ENCODE assay signal across 26 cellular contexts in genomic region chr2:43787895-43788294, GRCh38. TPM values are rescaled to one million over a fixed set of nuclear protein-coding genes. Genes with fewer than 3 reads are reported as not detected.
DNase-seq lines count a peak whose midpoint lies in the region; ATAC-seq and TF ChIP-seq lines count a peak whose summit lies in the region.
"Had no signal": no experiment of that assay in that cellular context is flagged by ENCODE, and none has a peak within 500 bp of the region (broad histone marks: within the 10 kb centered on the region; RNA-seq: fewer than 3 reads in every experiment).

No MANE protein-coding gene starts in this region.

- H3K4me2 ChIP-seq in GM23248 (ENCODE audit: unreplicated experiment) (no peak overlapping the region), SK-N-SH (peak overlapping the region; percentile 14; the same call in 1 of the 2 replicates)
- H3K4me2 ChIP-seq: A549; BLaER1 treated with 17β-estradiol and CSF1 and Interleukin-3, amounts not matched to agents 10 nM and 100 nM; KMS-11; PC-9 had no signal

- peaks cover 43% of the 10 kb centered on the region for H3K4me1 Mint-ChIP-seq in activated T-cell treated with anti-CD3 and anti-CD28 coated beads, Interleukin-2, amount 50 U/mL, for 72 hours (ENCODE audit: low read depth)
- peaks cover 47% of the 10 kb centered on the region for H3K4me1 Mint-ChIP-seq in stimulated activated naive CD8-positive, alpha-beta T cell treated with anti-CD3 and anti-CD28 coated beads, Interleukin-15, Interleukin-2, amounts not matched to agents 100 ng/mL and 50 ng/mL, for 24 hours (ENCODE audit: low read depth)
- H3K4me1 Mint-ChIP-seq in stimulated activated effector memory CD8-positive, alpha-beta T cell treated with anti-CD3 and anti-CD28 coated beads, Interleukin-12 subunit alpha, Interleukin-12 subunit beta, amount 100 ng/mL, for 72 hours: no peaks in the 10 kb centered on the region
- H3K4me1 Mint-ChIP-seq: CD4-positive, alpha-beta memory T cell; IgD-negative memory B cell had no signal

- in situ Hi-C loops in GM23248 (cut with MboI): no loop called here

- TF ChIP-seq EP300 in SK-N-SH (IDR thresholded peaks at IDR 0.05; ENCODE audit: borderline replicate concordance in 1 of 2, low read depth in 1 of 2, low read length in 1 of 2): no peak

- H3K79me2 ChIP-seq in GM23248 (ENCODE audit: insufficient read depth): no peaks in the 10 kb centered on the region
- no peaks in the 10 kb centered on the region for H3K79me2 ChIP-seq in SK-N-SH (ENCODE audit: insufficient read depth)

- H3K9ac ChIP-seq in GM23248 (no peak overlapping the region), SK-N-SH (no peak overlapping the region; the same call in 1 of the 2 replicates)
- H3K9ac ChIP-seq: BLaER1 treated with 17β-estradiol and CSF1 and Interleukin-3, amounts not matched to agents 10 nM and 100 nM; KMS-11 had no signal

- CTCF ChIA-PET in SK-N-SH (lab: Yijun Ruan, JAX): interaction anchor here (0.7 to 1.5 kb wide), 2 partner anchors 8 to 11 kb away, joined by 3 to 5 read pairs; no protein-coding TSS in a partner anchor

- POLR2A ChIA-PET in SK-N-SH (lab: Yijun Ruan, JAX): no interaction called here

- peak overlapping the region; percentile 34 to 56 for H3K4me3 Mint-ChIP-seq in activated T-cell treated with anti-CD3 and anti-CD28 coated beads, Interleukin-2, amount 50 U/mL, for 72 hours
- H3K4me3 Mint-ChIP-seq in stimulated activated naive CD8-positive, alpha-beta T cell treated with anti-CD3 and anti-CD28 coated beads, Interleukin-15, Interleukin-2, amounts not matched to agents 100 ng/mL and 50 ng/mL, for 24 hours: no peak overlapping the region
- H3K4me3 Mint-ChIP-seq in stimulated activated effector memory CD8-positive, alpha-beta T cell treated with anti-CD3 and anti-CD28 coated beads, Interleukin-12 subunit alpha, Interleukin-12 subunit beta, amount 100 ng/mL, for 72 hours: no peak overlapping the region
- H3K4me3 Mint-ChIP-seq: CD4-positive, alpha-beta memory T cell; IgD-negative memory B cell had no signal

- TF ChIP-seq CTCF in SK-N-SH (IDR thresholded peaks at IDR 0.05): no peak

- H3K9me2 ChIP-seq in GM23248 (ENCODE audit: insufficient read depth): no peaks in the 10 kb centered on the region; the same call in 1 of the 2 replicates
- H3K9me2 ChIP-seq in SK-N-SH: no peaks in the 10 kb centered on the region

- no peak for DNase-seq in activated T-cell treated with anti-CD3 and anti-CD28 coated beads, Interleukin-2, amount 50 U/mL, for 72 hours
- no peak for DNase-seq in activated T-cell treated with anti-CD3 and anti-CD28 coated beads, Interleukin-2, amount 50 U/mL, for 1 hour
- DNase-seq in GM23248 (peak; percentile 10), SK-N-SH (no peak), C1 segment of cervical spinal cord (lab: John Stamatoyannopoulos, UW) (no peak)
- no peak for DNase-seq in stimulated activated effector memory CD8-positive, alpha-beta T cell treated with anti-CD3 and anti-CD28 coated beads, Interleukin-12 subunit alpha, Interleukin-12 subunit beta, amount 100 ng/mL, for 72 hours (ENCODE audit: low spot score in 2 of 2)
- DNase-seq: AML-193; CD4-positive, alpha-beta memory T cell; COR-L47; DMS53; H7; MM.1S; NCI-H2029; NCI-H446; NCI-H526; PC-9; Right ventricle myocardium superior; RPMI8226 had no signal

- H3K4me3 ChIP-seq in GM23248 (no peak overlapping the region), SK-N-SH (ENCODE audit: low read depth in 2 of 2, low read length in 1 of 2) (no peak overlapping the region)
- H3K4me3 ChIP-seq: A549; BLaER1 treated with 17β-estradiol and CSF1 and Interleukin-3, amounts not matched to agents 10 nM and 100 nM; PC-9 had no signal

- H3K9me3 Mint-ChIP-seq in activated T-cell treated with anti-CD3 and anti-CD28 coated beads, Interleukin-2, amount 50 U/mL, for 72 hours: no peaks in the 10 kb centered on the region
- no peaks in the 10 kb centered on the region for H3K9me3 Mint-ChIP-seq in stimulated activated naive CD8-positive, alpha-beta T cell treated with anti-CD3 and anti-CD28 coated beads, Interleukin-15, Interleukin-2, amounts not matched to agents 100 ng/mL and 50 ng/mL, for 24 hours
- no peaks in the 10 kb centered on the region for H3K9me3 Mint-ChIP-seq in stimulated activated effector memory CD8-positive, alpha-beta T cell treated with anti-CD3 and anti-CD28 coated beads, Interleukin-12 subunit alpha, Interleukin-12 subunit beta, amount 100 ng/mL, for 72 hours
- H3K9me3 Mint-ChIP-seq: CD4-positive, alpha-beta memory T cell; IgD-negative memory B cell had no signal

- peaks cover 8% of the 10 kb centered on the region for H3K36me3 ChIP-seq in GM23248 (ENCODE audit: low read depth)
- peaks cover 21 to 57% of the 10 kb centered on the region in 2 experiments for H3K36me3 ChIP-seq in SK-N-SH (replicated peaks in 1 of 2; ENCODE audit: control insufficient read depth in 1 of 2, insufficient read depth in 2 of 2, low read length in 1 of 2)

- H3K27ac ChIP-seq in GM23248 (no peak overlapping the region), SK-N-SH (ENCODE audit: low read depth in 2 of 2, low read length in 1 of 2) (peak overlapping the region in 1 of 2 experiments; percentile 57; a peak in 2 of 4 replicates)
- H3K27ac ChIP-seq: A549; BLaER1 treated with 17β-estradiol and CSF1 and Interleukin-3, amounts not matched to agents 10 nM and 100 nM; HL-60; KMS-11; PC-9 had no signal

- no peaks in the 10 kb centered on the region for H3F3A ChIP-seq in GM23248 (ENCODE audit: insufficient read depth)
- peaks cover 8% of the 10 kb centered on the region for H3F3A ChIP-seq in SK-N-SH (replicated peaks; ENCODE audit: insufficient read depth)

- H3K27me3 ChIP-seq in GM23248 (replicated peaks; ENCODE audit: insufficient read depth): no peaks in the 10 kb centered on the region
- H3K27me3 ChIP-seq in SK-N-SH (ENCODE audit: insufficient read depth): no peaks in the 10 kb centered on the region
- H3K27me3 ChIP-seq: BLaER1 treated with 17β-estradiol and CSF1 and Interleukin-3, amounts not matched to agents 10 nM and 100 nM had no signal

- TF ChIP-seq RAD21 in SK-N-SH (IDR thresholded peaks at IDR 0.05; ENCODE audit: low read length): no peak

- peak overlapping the region; percentile 91 for H3K27ac Mint-ChIP-seq in activated T-cell treated with anti-CD3 and anti-CD28 coated beads, Interleukin-2, amount 50 U/mL, for 72 hours
- H3K27ac Mint-ChIP-seq in stimulated activated naive CD8-positive, alpha-beta T cell treated with anti-CD3 and anti-CD28 coated beads, Interleukin-15, Interleukin-2, amounts not matched to agents 100 ng/mL and 50 ng/mL, for 24 hours: peak overlapping the region; percentile 91
- no peak overlapping the region for H3K27ac Mint-ChIP-seq in stimulated activated effector memory CD8-positive, alpha-beta T cell treated with anti-CD3 and anti-CD28 coated beads, Interleukin-12 subunit alpha, Interleukin-12 subunit beta, amount 100 ng/mL, for 72 hours
- H3K27ac Mint-ChIP-seq: CD4-positive, alpha-beta memory T cell; IgD-negative memory B cell had no signal

- no peaks in the 10 kb centered on the region for H4K20me1 ChIP-seq in GM23248 (ENCODE audit: insufficient read depth)
- H4K20me1 ChIP-seq in SK-N-SH (ENCODE audit: insufficient read depth): no peaks in the 10 kb centered on the region
- H4K20me1 ChIP-seq: BLaER1 treated with 17β-estradiol and CSF1 and Interleukin-3, amounts not matched to agents 10 nM and 100 nM had no signal

- H3K36me3 Mint-ChIP-seq in activated T-cell treated with anti-CD3 and anti-CD28 coated beads, Interleukin-2, amount 50 U/mL, for 72 hours (ENCODE audit: insufficient read depth in 2 of 2): peaks cover 5 to 24% of the 10 kb centered on the region in 2 donors
- H3K36me3 Mint-ChIP-seq in stimulated activated naive CD8-positive, alpha-beta T cell treated with anti-CD3 and anti-CD28 coated beads, Interleukin-15, Interleukin-2, amounts not matched to agents 100 ng/mL and 50 ng/mL, for 24 hours (ENCODE audit: low read depth): peaks cover 31% of the 10 kb centered on the region
- peaks cover 7% of the 10 kb centered on the region for H3K36me3 Mint-ChIP-seq in stimulated activated effector memory CD8-positive, alpha-beta T cell treated with anti-CD3 and anti-CD28 coated beads, Interleukin-12 subunit alpha, Interleukin-12 subunit beta, amount 100 ng/mL, for 72 hours

- H3K9me3 ChIP-seq in GM23248 (ENCODE audit: low read depth) (no peaks in the 10 kb centered on the region), SK-N-SH (no peaks in the 10 kb centered on the region)
- H3K9me3 ChIP-seq: A549; BLaER1 treated with 17β-estradiol and CSF1 and Interleukin-3, amounts not matched to agents 10 nM and 100 nM had no signal

- H3K27me3 Mint-ChIP-seq in activated T-cell treated with anti-CD3 and anti-CD28 coated beads, Interleukin-2, amount 50 U/mL, for 72 hours (ENCODE audit: low read depth): no peaks in the 10 kb centered on the region
- no peaks in the 10 kb centered on the region for H3K27me3 Mint-ChIP-seq in stimulated activated naive CD8-positive, alpha-beta T cell treated with anti-CD3 and anti-CD28 coated beads, Interleukin-15, Interleukin-2, amounts not matched to agents 100 ng/mL and 50 ng/mL, for 24 hours
- H3K27me3 Mint-ChIP-seq: CD4-positive, alpha-beta memory T cell; IgD-negative memory B cell had no signal

- H3K4me1 ChIP-seq in GM23248 (ENCODE audit: insufficient read depth) (no peaks in the 10 kb centered on the region), SK-N-SH (ENCODE audit: control insufficient read depth in 1 of 2, insufficient read depth in 2 of 2, low read depth in 1 of 2, low read length in 1 of 2) (no peaks in the 10 kb centered on the region)
- H3K4me1 ChIP-seq: A549; BLaER1 treated with 17β-estradiol and CSF1 and Interleukin-3, amounts not matched to agents 10 nM and 100 nM had no signal

- peak; percentile 69 to 72 for ATAC-seq in activated T-cell treated with anti-CD3 and anti-CD28 coated beads, Interleukin-2, amount 50 U/mL, for 72 hours (replicated peaks in 1 of 2)
- ATAC-seq in stimulated activated effector memory CD8-positive, alpha-beta T cell treated with anti-CD3 and anti-CD28 coated beads, Interleukin-12 subunit alpha, Interleukin-12 subunit beta, amount 100 ng/mL, for 72 hours: no peak
- ATAC-seq: A549 had no signal

- H2AFZ ChIP-seq in GM23248 (no peak overlapping the region), SK-N-SH (ENCODE audit: low read depth) (peak overlapping the region; percentile 44; the same call in 1 of the 2 replicates)
- H2AFZ ChIP-seq: PC-9 had no signal

RNA-seq across cellular contexts. Expression of gene DYNC2LI1, which starts 14.1 kb away (rescaled TPM):
- total RNA-seq in activated T-cell treated with anti-CD3 and anti-CD28 coated beads, Interleukin-2, amount 50 U/mL, for 72 hours: 10 to 100 TPM; 31.9 to 34.6 TPM
- total RNA-seq in GM23248 (2014; rRNA removed; shearing (Covaris generic)): 15.9 and 21.0 TPM in 2 replicates
- polyA plus RNA-seq in GM23248 (2016; fragmentation: Nextera tagmentation; extraction: Ambion mirVana) (21.9 and 25.4 TPM in 2 replicates), SK-N-SH (2012; rRNA removed) (20.4 and 26.6 TPM in 2 replicates)
- polyA plus RNA-seq in SK-N-SH (2012; cell fraction: cytosol; rRNA removed): 31.3 and 44.6 TPM in 2 replicates
- polyA plus RNA-seq in SK-N-SH (2012; cell fraction: nucleus; rRNA removed): 20.7 and 36.7 TPM in 2 replicates

RNA-seq across cellular contexts. Expression of gene ABCG5, which starts 50.7 kb away (rescaled TPM):
- not detected for total RNA-seq in activated T-cell treated with anti-CD3 and anti-CD28 coated beads, Interleukin-2, amount 50 U/mL, for 72 hours
- not detected in 2 replicates for total RNA-seq in GM23248 (2014; rRNA removed; shearing (Covaris generic))
- polyA plus RNA-seq in GM23248 (2016; fragmentation: Nextera tagmentation; extraction: Ambion mirVana) (not detected in 2 replicates), SK-N-SH (2012; rRNA removed) (not detected in 2 replicates)
- polyA plus RNA-seq in SK-N-SH (2012; cell fraction: cytosol; rRNA removed): not detected in 2 replicates
- polyA plus RNA-seq in SK-N-SH (2012; cell fraction: nucleus; rRNA removed): not detected in 2 replicates
- total RNA-seq: CD4-positive, alpha-beta memory T cell; Daoy; G401; H7; PC-9; Right ventricle myocardium superior had no signal
- polyA plus RNA-seq: A549; CD4-positive, alpha-beta memory T cell; IgD-negative memory B cell had no signal

RNA-seq across cellular contexts. Expression of gene ABCG8, which starts 50.9 kb away (rescaled TPM):
- not detected for total RNA-seq in activated T-cell treated with anti-CD3 and anti-CD28 coated beads, Interleukin-2, amount 50 U/mL, for 72 hours
- not detected in 2 replicates for total RNA-seq in GM23248 (2014; rRNA removed; shearing (Covaris generic))
- polyA plus RNA-seq in GM23248 (2016; fragmentation: Nextera tagmentation; extraction: Ambion mirVana) (0.04 TPM in 1 of 2 replicates, not detected in the other), SK-N-SH (2012; rRNA removed) (not detected in 2 replicates)
- polyA plus RNA-seq in SK-N-SH (2012; cell fraction: cytosol; rRNA removed): not detected in 2 replicates
- not detected in 2 replicates for polyA plus RNA-seq in SK-N-SH (2012; cell fraction: nucleus; rRNA removed)
- total RNA-seq: CD4-positive, alpha-beta memory T cell; Daoy; G401; H7; PC-9 had no signal
- polyA plus RNA-seq: A549, IgD-negative memory B cell had no signal

Comparison
In these comparisons a context has a peak if more than half of its experiments do, and no peak if none do; other contexts are left out.
1. H3K4me3 Mint-ChIP-seq: peak in activated T-cell treated with anti-CD3 and anti-CD28 coated beads, Interleukin-2, amount 50 U/mL, for 72 hours (2 of 2); none in stimulated activated naive CD8-positive, alpha-beta T cell treated with anti-CD3 and anti-CD28 coated beads, Interleukin-15, Interleukin-2, amounts not matched to agents 100 ng/mL and 50 ng/mL, for 24 hours (single experiment) and stimulated activated effector memory CD8-positive, alpha-beta T cell treated with anti-CD3 and anti-CD28 coated beads, Interleukin-12 subunit alpha, Interleukin-12 subunit beta, amount 100 ng/mL, for 72 hours (single experiment).